Comparison of ENCODE assay signal across 15 cellular contexts in the genomic region with DNA sequence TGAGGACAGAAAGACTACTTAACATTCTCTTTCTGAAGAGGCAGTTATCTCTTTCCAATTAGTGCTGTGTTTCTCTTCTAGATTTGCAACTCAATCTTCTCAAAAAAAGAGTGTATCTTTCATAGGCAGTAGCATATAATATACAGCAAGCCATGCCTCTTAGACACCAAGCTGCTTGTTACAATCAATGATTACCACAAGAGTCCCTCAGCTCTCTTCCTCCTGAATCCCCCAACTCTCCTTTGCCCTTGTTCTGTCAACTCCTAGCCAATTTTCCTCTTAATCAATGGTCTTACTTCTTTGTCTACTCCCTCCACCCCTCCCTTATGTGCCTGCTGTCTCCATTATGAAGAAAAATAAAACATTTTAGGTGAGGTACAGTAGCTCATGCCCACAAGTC. TPM values are rescaled to one million over a fixed set of nuclear protein-coding genes. Genes with fewer than 3 reads are reported as not detected.
DNase-seq lines count a peak whose midpoint lies in the region; ATAC-seq and TF ChIP-seq lines count a peak whose summit lies in the region.
"Had no signal": no experiment of that assay in that cellular context is flagged by ENCODE, and none has a peak within 500 bp of the region (broad histone marks: within the 10 kb centered on the region; RNA-seq: fewer than 3 reads in every experiment).

No MANE protein-coding gene starts in this region.

- no peak overlapping the region for H2AK5ac ChIP-seq in mesendoderm (ENCODE audit: low read length)

- H3K27me3 ChIP-seq in OCI-LY3 (ENCODE audit: low read depth, low read length) (no peaks in the 10 kb centered on the region), mesendoderm (ENCODE audit: insufficient read depth, low read length, poor library complexity) (no peaks in the 10 kb centered on the region), subcutaneous abdominal adipose tissue (ENCODE audit: control insufficient read depth in 5 of 5, insufficient read depth in 4 of 5, low read length in 5 of 5) (no peaks in the 10 kb centered on the region)

- H3K27ac Mint-ChIP-seq in chondrocyte (ENCODE audit: unreplicated experiment) (no peak overlapping the region), T-helper 17 cell (no peak overlapping the region)
- no peak overlapping the region for H3K27ac Mint-ChIP-seq in activated CD8-positive, alpha-beta T cell treated with anti-CD3 and anti-CD28 coated beads, Interleukin-2, amount 10 ng/mL, durations not matched to agents 7 days and 5 days
- H3K27ac Mint-ChIP-seq in activated CD4-positive, alpha-beta memory T cell treated with anti-CD3 and anti-CD28 coated beads, Interleukin-2, amount 10 ng/mL, durations not matched to agents 7 days and 5 days: no peak overlapping the region
- H3K27ac Mint-ChIP-seq: activated naive CD4-positive, alpha-beta T cell treated with anti-CD3 and anti-CD28 coated beads, Interleukin-2, amount 50 U/mL, for 72 hours; stimulated activated naive B cell treated with anti-CD40 and anti-IgM and Interleukin-4, amounts not matched to agents 10 μg/mL and 1 μg/mL and 100 μg/mL, for 72 hours had no signal

- peaks cover 13% of the 10 kb centered on the region for H3K79me1 ChIP-seq in mesendoderm (ENCODE audit: low read length)

- H3K36me3 ChIP-seq in OCI-LY3 (replicated peaks; ENCODE audit: low read depth, low read length) (peaks cover 6% of the 10 kb centered on the region), mesendoderm (ENCODE audit: control insufficient read depth, insufficient read depth, low read length) (no peaks in the 10 kb centered on the region), subcutaneous abdominal adipose tissue (ENCODE audit: control insufficient read depth in 5 of 5, insufficient read depth in 5 of 5, low read length in 5 of 5) (no peaks in the 10 kb centered on the region)
- H3K36me3 ChIP-seq: left lung had no signal

- no peaks in the 10 kb centered on the region for H3K79me2 ChIP-seq in OCI-LY3 (ENCODE audit: low read length)
- H3K79me2 ChIP-seq in mesendoderm (ENCODE audit: control insufficient read depth, insufficient read depth, low read length): peaks cover 28% of the 10 kb centered on the region

- no peak overlapping the region for H3K4ac ChIP-seq in mesendoderm (ENCODE audit: low read depth, low read length)

- no peak for ATAC-seq in activated CD8-positive, alpha-beta T cell treated with anti-CD3 and anti-CD28 coated beads, Interleukin-2, amount 10 ng/mL, durations not matched to agents 7 days and 5 days
- ATAC-seq in T-helper 17 cell: no peak
- ATAC-seq: left lung; stimulated activated naive B cell treated with anti-CD40 and anti-IgM and Interleukin-4, amounts not matched to agents 10 μg/mL and 1 μg/mL and 100 μg/mL, for 72 hours had no signal

- peak overlapping the region; percentile 50 for H3K56ac ChIP-seq in mesendoderm (ENCODE audit: low read length)

- no peak overlapping the region for H4K5ac ChIP-seq in mesendoderm (ENCODE audit: low read length)

- CTCF ChIA-PET in activated CD8-positive, alpha-beta T cell treated with anti-CD3 and anti-CD28 coated beads, Interleukin-2, amount 10 ng/mL, durations not matched to agents 7 days and 5 days (lab: Charles Lee): no interaction called here
- CTCF ChIA-PET in activated CD4-positive, alpha-beta memory T cell treated with anti-CD3 and anti-CD28 coated beads, Interleukin-2, amount 10 ng/mL, durations not matched to agents 7 days and 5 days (lab: Charles Lee): no interaction called here

- H3K36me3 Mint-ChIP-seq in chondrocyte (ENCODE audit: low read depth) (no peaks in the 10 kb centered on the region), T-helper 17 cell (ENCODE audit: low read depth) (no peaks in the 10 kb centered on the region)
- no peaks in the 10 kb centered on the region for H3K36me3 Mint-ChIP-seq in activated CD8-positive, alpha-beta T cell treated with anti-CD3 and anti-CD28 coated beads, Interleukin-2, amount 10 ng/mL, durations not matched to agents 7 days and 5 days (ENCODE audit: low read depth)
- no peaks in the 10 kb centered on the region for H3K36me3 Mint-ChIP-seq in activated CD4-positive, alpha-beta memory T cell treated with anti-CD3 and anti-CD28 coated beads, Interleukin-2, amount 10 ng/mL, durations not matched to agents 7 days and 5 days (ENCODE audit: low read depth)
- H3K36me3 Mint-ChIP-seq: stimulated activated naive B cell treated with anti-CD40 and anti-IgM and Interleukin-4, amounts not matched to agents 10 μg/mL and 1 μg/mL and 100 μg/mL, for 72 hours had no signal

- H3K4me1 ChIP-seq in OCI-LY3 (ENCODE audit: low read length) (peaks cover 41% of the 10 kb centered on the region), mesendoderm (ENCODE audit: control insufficient read depth, low read depth, low read length) (no peaks in the 10 kb centered on the region), subcutaneous abdominal adipose tissue (ENCODE audit: control insufficient read depth in 5 of 5, insufficient read depth in 5 of 5, low read length in 5 of 5) (peaks cover 0 to 37% (median 28%) of the 10 kb centered on the region in 5 donors)

- no peak overlapping the region for H4K8ac ChIP-seq in mesendoderm (ENCODE audit: low read depth, low read length)

- H3K9me3 Mint-ChIP-seq in chondrocyte (ENCODE audit: low read depth): peaks cover 4% of the 10 kb centered on the region
- no peaks in the 10 kb centered on the region for H3K9me3 Mint-ChIP-seq in activated CD8-positive, alpha-beta T cell treated with anti-CD3 and anti-CD28 coated beads, Interleukin-2, amount 10 ng/mL, durations not matched to agents 7 days and 5 days (ENCODE audit: insufficient read depth)
- peaks cover 3% of the 10 kb centered on the region for H3K9me3 Mint-ChIP-seq in activated CD4-positive, alpha-beta memory T cell treated with anti-CD3 and anti-CD28 coated beads, Interleukin-2, amount 10 ng/mL, durations not matched to agents 7 days and 5 days

- no peak overlapping the region for H2AFZ ChIP-seq in OCI-LY3 (ENCODE audit: low read depth, low read length)

- H3K18ac ChIP-seq in mesendoderm (ENCODE audit: low read length): no peak overlapping the region

- no peak overlapping the region for H3K23ac ChIP-seq in mesendoderm (ENCODE audit: low read length)

- TF ChIP-seq CTCF in OCI-LY3 (IDR thresholded peaks at IDR 0.05; ENCODE audit: low read depth, low read length) (no peak), chondrocyte (IDR thresholded peaks at IDR 0.05) (no peak)

- H3K27ac ChIP-seq in OCI-LY3 (ENCODE audit: low read length) (peak overlapping the region; percentile 91), mesendoderm (ENCODE audit: low read depth, low read length) (no peak overlapping the region), subcutaneous abdominal adipose tissue (ENCODE audit: low read depth, low read length) (peak overlapping the region; percentile 99)

- no peaks in the 10 kb centered on the region for H4K20me1 ChIP-seq in OCI-LY3 (ENCODE audit: insufficient read depth, low read length)

- H2BK15ac ChIP-seq in mesendoderm (replicated peaks; ENCODE audit: low read depth): no peak overlapping the region

- H3K9me3 ChIP-seq in OCI-LY3 (ENCODE audit: insufficient read depth, low read length) (peaks cover 6% of the 10 kb centered on the region), subcutaneous abdominal adipose tissue (ENCODE audit: control insufficient read depth in 5 of 5, low read length in 5 of 5) (peaks cover 0 to 3% (median 0%) of the 10 kb centered on the region in 5 donors), T-helper 17 cell (ENCODE audit: control insufficient read depth, low read length, poor library complexity, severe bottlenecking) (no peaks in the 10 kb centered on the region)

- no peak overlapping the region for H2BK5ac ChIP-seq in mesendoderm (ENCODE audit: low read length)

- POLR2A ChIA-PET in activated CD8-positive, alpha-beta T cell treated with anti-CD3 and anti-CD28 coated beads, Interleukin-2, amount 10 ng/mL, durations not matched to agents 7 days and 5 days (lab: Charles Lee): no interaction called here
- POLR2A ChIA-PET in activated CD4-positive, alpha-beta memory T cell treated with anti-CD3 and anti-CD28 coated beads, Interleukin-2, amount 10 ng/mL, durations not matched to agents 7 days and 5 days (lab: Charles Lee): no interaction called here

- DNase-seq in chondrocyte (ENCODE audit: low spot score) (no peak), mesendoderm (no peak), T-helper 17 cell (no peak)
- no peak for DNase-seq in activated CD8-positive, alpha-beta T cell treated with anti-CD3 and anti-CD28 coated beads, Interleukin-2, amount 10 ng/mL, durations not matched to agents 7 days and 5 days
- no peak for DNase-seq in activated CD4-positive, alpha-beta memory T cell treated with anti-CD3 and anti-CD28 coated beads, Interleukin-2, amount 10 ng/mL, durations not matched to agents 7 days and 5 days
- DNase-seq: dermis blood vessel endothelial cell; left lung; NCI-H1417; NCI-H526 treated with DMSO at 0.1 percent for 48 hours; SHP77 treated with DMSO at 0.1 percent for 48 hours; stimulated activated CD4-positive, alpha-beta T cell treated with anti-CD3 and anti-CD28 coated beads, Interleukin-4, amount 100 ng/mL, for 24 hours; stimulated activated naive B cell treated with anti-CD40 and anti-IgM and Interleukin-4, amounts not matched to agents 10 μg/mL and 1 μg/mL and 100 μg/mL, for 72 hours had no signal

- peaks cover 46% of the 10 kb centered on the region for H3K4me1 Mint-ChIP-seq in chondrocyte (ENCODE audit: low read depth)
- H3K4me1 Mint-ChIP-seq in activated CD8-positive, alpha-beta T cell treated with anti-CD3 and anti-CD28 coated beads, Interleukin-2, amount 10 ng/mL, durations not matched to agents 7 days and 5 days (ENCODE audit: low read depth): no peaks in the 10 kb centered on the region
- H3K4me1 Mint-ChIP-seq in T-helper 17 cell: no peaks in the 10 kb centered on the region
- peaks cover 11% of the 10 kb centered on the region for H3K4me1 Mint-ChIP-seq in activated CD4-positive, alpha-beta memory T cell treated with anti-CD3 and anti-CD28 coated beads, Interleukin-2, amount 10 ng/mL, durations not matched to agents 7 days and 5 days

- no peak overlapping the region for H2BK120ac ChIP-seq in mesendoderm (ENCODE audit: low read depth, low read length)

- H3K9ac ChIP-seq in OCI-LY3 (ENCODE audit: low read length) (peak overlapping the region; percentile 59; the same call in 1 of the 2 replicates), mesendoderm (ENCODE audit: low read length) (no peak overlapping the region), subcutaneous abdominal adipose tissue (ENCODE audit: low read length in 5 of 5) (peak overlapping the region in 3 of 5 donors; percentile 53 to 86 (median 84))

- H3K4me3 ChIP-seq in OCI-LY3 (ENCODE audit: low read length) (0 out of 2 replicates have a peak overlapping the region, but pooled peaks have one; percentile 73), mesendoderm (ENCODE audit: low read length) (no peak overlapping the region), subcutaneous abdominal adipose tissue (ENCODE audit: low read depth in 1 of 5, low read length in 5 of 5) (peak overlapping the region; percentile 78 to 94 (median 90))

- H3K27me3 Mint-ChIP-seq in chondrocyte (ENCODE audit: low read depth) (no peaks in the 10 kb centered on the region), T-helper 17 cell (peaks cover 34% of the 10 kb centered on the region)
- peaks cover 36% of the 10 kb centered on the region for H3K27me3 Mint-ChIP-seq in activated CD8-positive, alpha-beta T cell treated with anti-CD3 and anti-CD28 coated beads, Interleukin-2, amount 10 ng/mL, durations not matched to agents 7 days and 5 days (ENCODE audit: low read depth)
- peaks cover 50% of the 10 kb centered on the region for H3K27me3 Mint-ChIP-seq in activated CD4-positive, alpha-beta memory T cell treated with anti-CD3 and anti-CD28 coated beads, Interleukin-2, amount 10 ng/mL, durations not matched to agents 7 days and 5 days

- H3K4me2 ChIP-seq in OCI-LY3 (ENCODE audit: low read length): peak overlapping the region; percentile 86
- H3K4me2 ChIP-seq in mesendoderm (ENCODE audit: low read length): no peak overlapping the region

- H3K4me3 Mint-ChIP-seq in chondrocyte (ENCODE audit: unreplicated experiment): peak overlapping the region; percentile 90
- H3K4me3 Mint-ChIP-seq in activated CD8-positive, alpha-beta T cell treated with anti-CD3 and anti-CD28 coated beads, Interleukin-2, amount 10 ng/mL, durations not matched to agents 7 days and 5 days: no peak overlapping the region
- H3K4me3 Mint-ChIP-seq in T-helper 17 cell: no peak overlapping the region
- no peak overlapping the region for H3K4me3 Mint-ChIP-seq in activated CD4-positive, alpha-beta memory T cell treated with anti-CD3 and anti-CD28 coated beads, Interleukin-2, amount 10 ng/mL, durations not matched to agents 7 days and 5 days
- H3K4me3 Mint-ChIP-seq: stimulated activated naive B cell treated with anti-CD40 and anti-IgM and Interleukin-4, amounts not matched to agents 10 μg/mL and 1 μg/mL and 100 μg/mL, for 72 hours had no signal

RNA-seq across cellular contexts. Expression of gene TMTC1, which starts 2.6 kb away (rescaled TPM):
- total RNA-seq in chondrocyte: 24.0 to 49.1 TPM (median 25.2 TPM) in 3 replicates
- 10.2 TPM for polyA plus RNA-seq in mesendoderm (2013, experiment 1 of 2)
- 10.7 TPM for polyA plus RNA-seq in mesendoderm (2013, experiment 2 of 2)
- not detected for total RNA-seq in activated CD8-positive, alpha-beta T cell treated with anti-CD3 and anti-CD28 coated beads, Interleukin-2, amount 10 ng/mL, durations not matched to agents 7 days and 5 days
- total RNA-seq in T-helper 17 cell: under 1 TPM in 1 of 2 donors, not detected in 1; 0.40 TPM
- under 1 TPM; 0.63 to 0.93 TPM for total RNA-seq in activated CD4-positive, alpha-beta memory T cell treated with anti-CD3 and anti-CD28 coated beads, Interleukin-2, amount 10 ng/mL, durations not matched to agents 7 days and 5 days
- total RNA-seq: activated naive CD4-positive, alpha-beta T cell treated with anti-CD3 and anti-CD28 coated beads, Interleukin-2, amount 50 U/mL, for 72 hours had no signal

Comparison
In these comparisons a context has a peak if more than half of its experiments do, and no peak if none do; other contexts are left out.
1. RNA of gene TMTC1, which starts 2.6 kb away (total RNA-seq): 24.0 to 49.1 TPM in chondrocyte; 0.63 to 0.93 TPM in activated CD4-positive, alpha-beta memory T cell treated with anti-CD3 and anti-CD28 coated beads, Interleukin-2, amount 10 ng/mL, durations not matched to agents 7 days and 5 days, 0.40 TPM in T-helper 17 cell and not detected in activated CD8-positive, alpha-beta T cell treated with anti-CD3 and anti-CD28 coated beads, Interleukin-2, amount 10 ng/mL, durations not matched to agents 7 days and 5 days; every median in the first group is over 10 times any median in the second.